In the genomic region with DNA sequence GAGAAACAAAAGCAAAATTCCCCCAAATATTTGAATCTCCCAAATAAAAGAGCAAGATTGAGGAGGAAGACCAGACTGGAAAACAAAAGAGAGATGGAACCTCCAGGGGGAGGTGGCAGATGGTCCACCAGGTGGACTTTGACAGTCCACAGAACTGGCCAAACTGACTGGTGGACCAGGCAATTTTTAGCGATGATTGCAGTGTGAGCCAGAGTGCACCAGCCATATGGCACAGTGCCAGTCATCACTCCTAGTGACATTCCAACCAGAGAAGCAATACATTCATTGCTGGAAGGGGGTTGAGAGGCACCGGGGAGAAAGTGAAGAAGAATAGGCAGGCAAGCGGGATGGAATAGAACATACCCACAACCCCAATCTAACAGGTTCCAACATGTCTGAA, we compare ENCODE assay signal across 16 cellular contexts.
DNase-seq lines count a peak whose midpoint lies in the region; TF ChIP-seq lines count a peak whose summit lies in the region.
"Had no signal": no experiment of that assay in that cellular context is flagged by ENCODE, and none has a peak within 500 bp of the region (broad histone marks: within the 10 kb centered on the region; RNA-seq: fewer than 3 reads in every experiment).

No MANE protein-coding gene starts in this region.

- no peak for TF ChIP-seq RAD21 in Ishikawa (IDR thresholded peaks at IDR 0.05; ENCODE audit: low read depth)

- DNase-seq in NCI-H1694 (lab: John Stamatoyannopoulos, UW) (peak; percentile 63), NCI-H69 (lab: John Stamatoyannopoulos, UW) (peak; percentile 96), cerebellum (ENCODE audit: low spot score) (peak; percentile 84), hippocampal formation (lab: John Stamatoyannopoulos, UW) (no peak), COLO829 (ENCODE audit: low spot score) (no peak)
- DNase-seq in activated CD4-positive, alpha-beta T cell treated with anti-CD3 and anti-CD28 coated beads for 48 hours, result no peak
- DNase-seq: activated B cell treated with CpG ODN at 0.5 μM for 24 hours; activated CD8-positive, alpha-beta T cell treated with anti-CD3 and anti-CD28 coated beads, Interleukin-2, amount 10 ng/mL, durations not matched to agents 7 days and 5 days; activated naive CD4-positive, alpha-beta T cell treated with anti-CD3 and anti-CD28 coated beads, Interleukin-2, amount 10 ng/mL, durations not matched to agents 7 days and 5 days; activated T-cell treated with anti-CD3 and anti-CD28 coated beads, Interleukin-2, amount 50 U/mL, for 24 hours; Kasumi-1; NK-92 treated with Interleukin-12 subunit alpha and Interleukin-12 subunit beta, amount 100 ng/mL, for 24 hours; nucleus accumbens; stimulated activated CD4-positive, alpha-beta T cell treated with anti-CD3 and anti-CD28 coated beads, Interleukin-4, amount 100 ng/mL, for 4 hours; stomach had no signal

- TF ChIP-seq EP300 in Ishikawa (IDR thresholded peaks at IDR 0.05; ENCODE audit: borderline replicate concordance), result no peak

TF ChIP-seq in Ishikawa, 13 proteins besides CTCF, POLR2A, EP300 and RAD21:
- TF ChIP-seq TEAD4 (IDR thresholded peaks at IDR 0.05) (no peak), NFIC (IDR thresholded peaks at IDR 0.05) (peak; percentile 19; the same call in 1 of the 2 replicates)

Comparison
In these comparisons a context has a peak if more than half of its experiments do, and no peak if none do; other contexts are left out.
1. DNase-seq: peak in NCI-H1694 (single experiment), NCI-H69 (single experiment) and cerebellum (single experiment); none in hippocampal formation (0 of 2), COLO829 (single experiment) and activated CD4-positive, alpha-beta T cell treated with anti-CD3 and anti-CD28 coated beads for 48 hours (single experiment).